Comparison of ENCODE assay signal across 10 cellular contexts in the genomic region with DNA sequence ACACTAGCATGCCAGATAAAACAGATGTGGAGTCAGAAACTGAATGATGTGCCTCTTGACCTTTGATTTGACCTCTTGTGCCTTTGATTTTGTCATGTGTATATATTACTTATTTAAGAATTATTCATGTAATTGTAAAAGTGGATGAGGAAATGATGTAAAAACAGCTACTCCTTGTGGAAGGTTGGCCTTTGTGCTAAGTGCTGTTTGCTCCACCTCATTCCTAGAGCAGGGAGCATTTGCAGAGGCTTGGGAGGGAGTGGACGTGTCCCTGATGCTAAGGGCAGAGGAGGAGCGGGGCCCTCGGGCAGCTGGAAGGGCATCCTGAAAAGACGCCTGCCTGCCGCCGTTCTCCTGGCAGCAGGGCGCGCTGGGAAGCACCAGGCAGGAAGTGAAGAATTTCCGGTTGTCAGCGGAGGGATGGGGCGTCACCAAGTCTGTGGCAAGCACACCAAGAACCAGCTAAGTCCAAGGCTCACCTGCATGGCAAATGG.
DNase-seq lines count a peak whose midpoint lies in the region; ATAC-seq and TF ChIP-seq lines count a peak whose summit lies in the region.
"Had no signal": no experiment of that assay in that cellular context is flagged by ENCODE, and none has a peak within 500 bp of the region (broad histone marks: within the 10 kb centered on the region; RNA-seq: fewer than 3 reads in every experiment).

No MANE protein-coding gene starts in this region.

- no peaks in the 10 kb centered on the region for H3K36me3 Mint-ChIP-seq in activated CD4-positive, alpha-beta T cell treated with anti-CD3 and anti-CD28 coated beads for 36 hours (ENCODE audit: low read depth)
- H3K36me3 Mint-ChIP-seq in type B pancreatic cell = no peaks in the 10 kb centered on the region

- H3K4me3 ChIP-seq in upper lobe of right lung = no peak overlapping the region

- DNase-seq in activated CD4-positive, alpha-beta T cell treated with anti-CD3 and anti-CD28 coated beads for 36 hours = peak; percentile 64
- DNase-seq in activated CD4-positive, alpha-beta T cell treated with anti-CD3 and anti-CD28 coated beads, Interleukin-2, amount 50 U/mL, for 4 hours = no peak
- peak; percentile 21 for DNase-seq in activated naive CD4-positive, alpha-beta T cell treated with anti-CD3 and anti-CD28 coated beads, Interleukin-2, amount 50 U/mL, for 16 hours
- DNase-seq in left lobe of liver (ENCODE audit: low spot score) (peak; percentile 44), upper lobe of right lung (no peak), type B pancreatic cell (ENCODE audit: extremely low spot score, unreplicated experiment) (no peak)
- DNase-seq: cortex of kidney had no signal

- peak; percentile 87 for ATAC-seq in activated CD4-positive, alpha-beta T cell treated with anti-CD3 and anti-CD28 coated beads for 36 hours
- ATAC-seq in left lobe of liver = peak; percentile 62
- ATAC-seq in upper lobe of right lung = peak; percentile 67
- ATAC-seq in HG03135 (IDR thresholded peaks at IDR 0.05; ENCODE audit: unreplicated experiment) = no peak
- no peak for ATAC-seq in GM19328 (IDR thresholded peaks at IDR 0.05; ENCODE audit: unreplicated experiment)

- peak overlapping the region; percentile 64 for H3K4me3 Mint-ChIP-seq in activated CD4-positive, alpha-beta T cell treated with anti-CD3 and anti-CD28 coated beads for 36 hours
- H3K4me3 Mint-ChIP-seq in type B pancreatic cell = no peak overlapping the region

- no peaks in the 10 kb centered on the region for H3K9me3 ChIP-seq in upper lobe of right lung

- POLR2A ChIA-PET in activated CD4-positive, alpha-beta T cell treated with anti-CD3 and anti-CD28 coated beads for 36 hours (lab: Charles Lee) = no interaction called here

- peaks cover 17% of the 10 kb centered on the region for H3K4me1 ChIP-seq in upper lobe of right lung

- TF ChIP-seq CTCF in upper lobe of right lung (IDR thresholded peaks at IDR 0.05) (no peak), type B pancreatic cell (conservative IDR thresholded peaks at IDR 0.05) (no peak)

- H3K27ac Mint-ChIP-seq in activated CD4-positive, alpha-beta T cell treated with anti-CD3 and anti-CD28 coated beads for 36 hours = peak overlapping the region; percentile 76
- H3K27ac Mint-ChIP-seq in type B pancreatic cell = no peak overlapping the region

- H3K27ac ChIP-seq in upper lobe of right lung = peak overlapping the region; percentile 17
- H3K27ac ChIP-seq: KMS-11 had no signal

- H3K9me3 Mint-ChIP-seq in activated CD4-positive, alpha-beta T cell treated with anti-CD3 and anti-CD28 coated beads for 36 hours (ENCODE audit: low read depth) = no peaks in the 10 kb centered on the region
- H3K9me3 Mint-ChIP-seq in type B pancreatic cell = peaks cover 6% of the 10 kb centered on the region

- no peaks in the 10 kb centered on the region for H3K27me3 Mint-ChIP-seq in activated CD4-positive, alpha-beta T cell treated with anti-CD3 and anti-CD28 coated beads for 36 hours
- peaks cover 6% of the 10 kb centered on the region for H3K27me3 Mint-ChIP-seq in type B pancreatic cell

- intact Hi-C loops in activated CD4-positive, alpha-beta T cell treated with anti-CD3 and anti-CD28 coated beads for 36 hours (cut with DNase I, micrococcal nuclease) = no loop called here
- intact Hi-C loops in upper lobe of right lung (cut with DNase I) = no loop called here

- no peaks in the 10 kb centered on the region for H3K27me3 ChIP-seq in upper lobe of right lung

- CTCF ChIA-PET in activated CD4-positive, alpha-beta T cell treated with anti-CD3 and anti-CD28 coated beads for 36 hours (lab: Charles Lee) = no interaction called here

- H3K36me3 ChIP-seq in upper lobe of right lung = no peaks in the 10 kb centered on the region

- peaks cover 16% of the 10 kb centered on the region for H3K4me1 Mint-ChIP-seq in activated CD4-positive, alpha-beta T cell treated with anti-CD3 and anti-CD28 coated beads for 36 hours
- H3K4me1 Mint-ChIP-seq in type B pancreatic cell (ENCODE audit: unreplicated experiment) = peaks cover 25% of the 10 kb centered on the region

Comparison
In these comparisons a context has a peak if more than half of its experiments do, and no peak if none do; other contexts are left out.
1. DNase-seq: peak in activated CD4-positive, alpha-beta T cell treated with anti-CD3 and anti-CD28 coated beads for 36 hours (single experiment), activated naive CD4-positive, alpha-beta T cell treated with anti-CD3 and anti-CD28 coated beads, Interleukin-2, amount 50 U/mL, for 16 hours (single experiment) and left lobe of liver (single experiment); none in activated CD4-positive, alpha-beta T cell treated with anti-CD3 and anti-CD28 coated beads, Interleukin-2, amount 50 U/mL, for 4 hours (0 of 2), upper lobe of right lung (single experiment) and type B pancreatic cell (single experiment).
2. ATAC-seq: peak in activated CD4-positive, alpha-beta T cell treated with anti-CD3 and anti-CD28 coated beads for 36 hours (single experiment), left lobe of liver (single experiment) and upper lobe of right lung (single experiment); none in HG03135 (single experiment) and GM19328 (single experiment).